19 cellular contexts compared by ENCODE assay signal in genomic region chr10:1281402-1281782, GRCh38.
DNase-seq lines count a peak whose midpoint lies in the region; ATAC-seq and TF ChIP-seq lines count a peak whose summit lies in the region.
"Had no signal": no experiment of that assay in that cellular context is flagged by ENCODE, and none has a peak within 500 bp of the region (broad histone marks: within the 10 kb centered on the region; RNA-seq: fewer than 3 reads in every experiment).

No MANE protein-coding gene starts in this region.

- peaks cover 9% of the 10 kb centered on the region for H3K27me3 Mint-ChIP-seq in activated CD4-positive, alpha-beta T cell treated with anti-CD3 and anti-CD28 coated beads, Interleukin-2, amount 10 ng/mL, durations not matched to agents 24 days and 14 days
- H3K27me3 Mint-ChIP-seq in endodermal cell (ENCODE audit: insufficient read depth) (no peaks in the 10 kb centered on the region), nephron progenitor cell (ENCODE audit: low read depth, poor library complexity) (peaks cover 4% of the 10 kb centered on the region)

- no peaks in the 10 kb centered on the region for H3K9me3 Mint-ChIP-seq in activated CD4-positive, alpha-beta T cell treated with anti-CD3 and anti-CD28 coated beads, Interleukin-2, amount 10 ng/mL, durations not matched to agents 24 days and 14 days
- H3K9me3 Mint-ChIP-seq in endodermal cell = peaks cover under 1% of the 10 kb centered on the region
- H3K9me3 Mint-ChIP-seq in nephron progenitor cell = no peaks in the 10 kb centered on the region
- H3K9me3 Mint-ChIP-seq: CD8-positive, alpha-beta T cell had no signal

- H3K4me3 ChIP-seq in endodermal cell (ENCODE audit: low read length) = no peak overlapping the region
- H3K4me3 ChIP-seq: BLaER1, GM12878, HAP-1 had no signal

- H3K4me3 Mint-ChIP-seq in activated CD4-positive, alpha-beta T cell treated with anti-CD3 and anti-CD28 coated beads, Interleukin-2, amount 10 ng/mL, durations not matched to agents 24 days and 14 days = no peak overlapping the region
- H3K4me3 Mint-ChIP-seq in endodermal cell (no peak overlapping the region), nephron progenitor cell (no peak overlapping the region)
- H3K4me3 Mint-ChIP-seq: CD8-positive, alpha-beta T cell had no signal

- H3K27ac Mint-ChIP-seq in activated CD4-positive, alpha-beta T cell treated with anti-CD3 and anti-CD28 coated beads, Interleukin-2, amount 10 ng/mL, durations not matched to agents 24 days and 14 days = no peak overlapping the region
- H3K27ac Mint-ChIP-seq in endodermal cell (peak overlapping the region; percentile 56), nephron progenitor cell (peak overlapping the region; percentile 60)
- H3K27ac Mint-ChIP-seq: CD8-positive, alpha-beta T cell had no signal

- no peaks in the 10 kb centered on the region for H3K4me1 ChIP-seq in endodermal cell (ENCODE audit: control insufficient read depth, insufficient read depth, low read length)
- H3K4me1 ChIP-seq: HAP-1 had no signal

- no peak for TF ChIP-seq CTCF in endodermal cell (conservative IDR thresholded peaks at IDR 0.05)
- TF ChIP-seq CTCF in nephron progenitor cell (IDR thresholded peaks at IDR 0.05) = no peak

- intact Hi-C loops in activated CD4-positive, alpha-beta T cell treated with anti-CD3 and anti-CD28 coated beads, Interleukin-2, amount 10 ng/mL, durations not matched to agents 24 days and 14 days (cut with micrococcal nuclease) = no loop called here
- intact Hi-C loops in left colon (cut with DNase I, micrococcal nuclease) = no loop called here

- no peaks in the 10 kb centered on the region for H3K36me3 Mint-ChIP-seq in activated CD4-positive, alpha-beta T cell treated with anti-CD3 and anti-CD28 coated beads, Interleukin-2, amount 10 ng/mL, durations not matched to agents 24 days and 14 days (ENCODE audit: low read depth)
- H3K36me3 Mint-ChIP-seq in endodermal cell (ENCODE audit: low read depth) (no peaks in the 10 kb centered on the region), nephron progenitor cell (ENCODE audit: low read depth) (no peaks in the 10 kb centered on the region)
- H3K36me3 Mint-ChIP-seq: CD8-positive, alpha-beta T cell had no signal

- no peaks in the 10 kb centered on the region for H3K36me3 ChIP-seq in endodermal cell (ENCODE audit: control insufficient read depth, insufficient read depth, low read length)
- H3K36me3 ChIP-seq: BLaER1, HAP-1 had no signal

- no peaks in the 10 kb centered on the region for H3K27me3 ChIP-seq in endodermal cell (ENCODE audit: control insufficient read depth, insufficient read depth, low read length, poor library complexity, severe bottlenecking)
- H3K27me3 ChIP-seq: BLaER1 had no signal

- 91 to 95% methylated on average over 5 to 9 of the region's 9 CpGs for WGBS in endodermal cell (ENCODE audit: insufficient coverage in 1 of 2, insufficient read length in 1 of 2), 2 experiments

- DNase-seq in activated CD4-positive, alpha-beta T cell treated with anti-CD3 and anti-CD28 coated beads, Interleukin-2, amount 10 ng/mL, durations not matched to agents 24 days and 14 days = peak; percentile 32
- DNase-seq in activated CD4-positive, alpha-beta T cell treated with anti-CD3 and anti-CD28 coated beads for 1 hour = no peak
- DNase-seq in endodermal cell = no peak
- no peak for DNase-seq in nephron progenitor cell
- DNase-seq in ureter (ENCODE audit: low spot score) = peak; percentile 9
- DNase-seq in COLO668 (lab: John Stamatoyannopoulos, UW; ENCODE audit: unreplicated experiment) = no peak
- DNase-seq in left colon = no peak
- DNase-seq: 8988T; CD8-positive, alpha-beta T cell; COR-L47; DMS 273 treated with DMSO at 0.1 percent for 48 hours; DMS53; DND-41; EL; GOT3 had no signal

- ATAC-seq in left colon (no peak), HG02885 (IDR thresholded peaks at IDR 0.05; ENCODE audit: poor library complexity, unreplicated experiment) (no peak)
- ATAC-seq: CD8-positive, alpha-beta T cell; GM12878 had no signal

- no peak overlapping the region for H3K27ac ChIP-seq in endodermal cell (ENCODE audit: low read depth, low read length)
- H3K27ac ChIP-seq: BLaER1 had no signal

- H3K9ac ChIP-seq in endodermal cell (ENCODE audit: extremely low read depth, low read length, poor library complexity, severe bottlenecking) = no peak overlapping the region
- H3K9ac ChIP-seq: BLaER1 had no signal

- H3K9me3 ChIP-seq in endodermal cell (ENCODE audit: control insufficient read depth, low read length) = no peaks in the 10 kb centered on the region
- H3K9me3 ChIP-seq: BLaER1, HAP-1 had no signal

- H3K4me1 Mint-ChIP-seq in activated CD4-positive, alpha-beta T cell treated with anti-CD3 and anti-CD28 coated beads, Interleukin-2, amount 10 ng/mL, durations not matched to agents 24 days and 14 days = no peaks in the 10 kb centered on the region
- H3K4me1 Mint-ChIP-seq in endodermal cell (peaks cover 4% of the 10 kb centered on the region), nephron progenitor cell (peaks cover 28% of the 10 kb centered on the region)

Comparison
In these comparisons a context has a peak if more than half of its experiments do, and no peak if none do; other contexts are left out.
1. DNase-seq: peak in activated CD4-positive, alpha-beta T cell treated with anti-CD3 and anti-CD28 coated beads, Interleukin-2, amount 10 ng/mL, durations not matched to agents 24 days and 14 days (single experiment) and ureter (single experiment); none in activated CD4-positive, alpha-beta T cell treated with anti-CD3 and anti-CD28 coated beads for 1 hour (single experiment), endodermal cell (single experiment), nephron progenitor cell (single experiment), COLO668 (single experiment) and left colon (0 of 2).